2 cellular contexts compared by ENCODE assay signal in genomic region chr17:6422654-6423241, GRCh38.
TF ChIP-seq lines count a peak whose summit lies in the region.

No MANE protein-coding gene starts in this region.

TF ChIP-seq in GM23338, 12 proteins besides CTCF, POLR2A, EP300 and RAD21:
- TF ChIP-seq ZNF331 (CRISPR knock-in tag; IDR thresholded peaks at IDR 0.05; ENCODE audit: low read depth) (no peak), ETS1 (IDR thresholded peaks at IDR 0.05) (no peak), EZH2 (IDR thresholded peaks at IDR 0.05; ENCODE audit: low read depth, unreplicated experiment) (no peak), CREB1 (CRISPR knock-in tag; IDR thresholded peaks at IDR 0.05; ENCODE audit: low read depth) (no peak), POLR2AphosphoS5 (IDR thresholded peaks at IDR 0.05; ENCODE audit: low read depth) (no peak), STAT1 (IDR thresholded peaks at IDR 0.05; ENCODE audit: unreplicated experiment) (no peak), NANOG (IDR thresholded peaks at IDR 0.05; ENCODE audit: borderline replicate concordance) (no peak), EZH2phosphoT487 (IDR thresholded peaks at IDR 0.05; ENCODE audit: unreplicated experiment) (no peak), JUNB (IDR thresholded peaks at IDR 0.05; ENCODE audit: unreplicated experiment) (no peak), ZNF114 (CRISPR knock-in tag; IDR thresholded peaks at IDR 0.05) (no peak)
- TF ChIP-seq, protein P1, sequence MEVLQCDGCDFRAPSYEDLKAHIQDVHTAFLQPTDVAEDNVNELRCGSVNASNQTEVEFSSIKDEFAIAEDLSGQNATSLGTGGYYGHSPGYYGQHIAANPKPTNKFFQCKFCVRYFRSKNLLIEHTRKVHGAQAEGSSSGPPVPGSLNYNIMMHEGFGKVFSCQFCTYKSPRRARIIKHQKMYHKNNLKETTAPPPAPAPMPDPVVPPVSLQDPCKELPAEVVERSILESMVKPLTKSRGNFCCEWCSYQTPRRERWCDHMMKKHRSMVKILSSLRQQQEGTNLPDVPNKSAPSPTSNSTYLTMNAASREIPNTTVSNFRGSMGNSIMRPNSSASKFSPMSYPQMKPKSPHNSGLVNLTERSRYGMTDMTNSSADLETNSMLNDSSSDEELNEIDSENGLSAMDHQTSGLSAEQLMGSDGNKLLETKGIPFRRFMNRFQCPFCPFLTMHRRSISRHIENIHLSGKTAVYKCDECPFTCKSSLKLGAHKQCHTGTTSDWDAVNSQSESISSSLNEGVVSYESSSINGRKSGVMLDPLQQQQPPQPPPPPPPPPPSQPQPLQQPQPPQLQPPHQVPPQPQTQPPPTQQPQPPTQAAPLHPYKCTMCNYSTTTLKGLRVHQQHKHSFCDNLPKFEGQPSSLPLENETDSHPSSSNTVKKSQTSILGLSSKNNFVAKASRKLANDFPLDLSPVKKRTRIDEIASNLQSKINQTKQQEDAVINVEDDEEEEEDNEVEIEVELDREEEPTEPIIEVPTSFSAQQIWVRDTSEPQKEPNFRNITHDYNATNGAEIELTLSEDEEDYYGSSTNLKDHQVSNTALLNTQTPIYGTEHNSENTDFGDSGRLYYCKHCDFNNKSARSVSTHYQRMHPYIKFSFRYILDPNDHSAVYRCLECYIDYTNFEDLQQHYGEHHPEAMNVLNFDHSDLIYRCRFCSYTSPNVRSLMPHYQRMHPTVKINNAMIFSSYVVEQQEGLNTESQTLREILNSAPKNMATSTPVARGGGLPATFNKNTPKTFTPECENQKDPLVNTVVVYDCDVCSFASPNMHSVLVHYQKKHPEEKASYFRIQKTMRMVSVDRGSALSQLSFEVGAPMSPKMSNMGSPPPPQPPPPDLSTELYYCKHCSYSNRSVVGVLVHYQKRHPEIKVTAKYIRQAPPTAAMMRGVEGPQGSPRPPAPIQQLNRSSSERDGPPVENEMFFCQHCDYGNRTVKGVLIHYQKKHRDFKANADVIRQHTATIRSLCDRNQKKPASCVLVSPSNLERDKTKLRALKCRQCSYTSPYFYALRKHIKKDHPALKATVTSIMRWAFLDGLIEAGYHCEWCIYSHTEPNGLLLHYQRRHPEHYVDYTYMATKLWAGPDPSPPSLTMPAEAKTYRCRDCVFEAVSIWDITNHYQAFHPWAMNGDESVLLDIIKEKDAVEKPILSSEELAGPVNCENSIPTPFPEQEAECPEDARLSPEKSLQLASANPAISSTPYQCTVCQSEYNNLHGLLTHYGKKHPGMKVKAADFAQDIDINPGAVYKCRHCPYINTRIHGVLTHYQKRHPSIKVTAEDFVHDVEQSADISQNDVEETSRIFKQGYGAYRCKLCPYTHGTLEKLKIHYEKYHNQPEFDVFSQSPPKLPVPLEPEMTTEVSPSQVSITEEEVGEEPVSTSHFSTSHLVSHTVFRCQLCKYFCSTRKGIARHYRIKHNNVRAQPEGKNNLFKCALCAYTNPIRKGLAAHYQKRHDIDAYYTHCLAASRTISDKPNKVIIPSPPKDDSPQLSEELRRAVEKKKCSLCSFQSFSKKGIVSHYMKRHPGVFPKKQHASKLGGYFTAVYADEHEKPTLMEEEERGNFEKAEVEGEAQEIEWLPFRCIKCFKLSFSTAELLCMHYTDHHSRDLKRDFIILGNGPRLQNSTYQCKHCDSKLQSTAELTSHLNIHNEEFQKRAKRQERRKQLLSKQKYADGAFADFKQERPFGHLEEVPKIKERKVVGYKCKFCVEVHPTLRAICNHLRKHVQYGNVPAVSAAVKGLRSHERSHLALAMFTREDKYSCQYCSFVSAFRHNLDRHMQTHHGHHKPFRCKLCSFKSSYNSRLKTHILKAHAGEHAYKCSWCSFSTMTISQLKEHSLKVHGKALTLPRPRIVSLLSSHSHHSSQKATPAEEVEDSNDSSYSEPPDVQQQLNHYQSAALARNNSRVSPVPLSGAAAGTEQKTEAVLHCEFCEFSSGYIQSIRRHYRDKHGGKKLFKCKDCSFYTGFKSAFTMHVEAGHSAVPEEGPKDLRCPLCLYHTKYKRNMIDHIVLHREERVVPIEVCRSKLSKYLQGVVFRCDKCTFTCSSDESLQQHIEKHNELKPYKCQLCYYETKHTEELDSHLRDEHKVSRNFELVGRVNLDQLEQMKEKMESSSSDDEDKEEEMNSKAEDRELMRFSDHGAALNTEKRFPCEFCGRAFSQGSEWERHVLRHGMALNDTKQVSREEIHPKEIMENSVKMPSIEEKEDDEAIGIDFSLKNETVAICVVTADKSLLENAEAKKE (CRISPR knock-in tag; IDR thresholded peaks at IDR 0.05) = no peak
- TF ChIP-seq, protein P2, sequence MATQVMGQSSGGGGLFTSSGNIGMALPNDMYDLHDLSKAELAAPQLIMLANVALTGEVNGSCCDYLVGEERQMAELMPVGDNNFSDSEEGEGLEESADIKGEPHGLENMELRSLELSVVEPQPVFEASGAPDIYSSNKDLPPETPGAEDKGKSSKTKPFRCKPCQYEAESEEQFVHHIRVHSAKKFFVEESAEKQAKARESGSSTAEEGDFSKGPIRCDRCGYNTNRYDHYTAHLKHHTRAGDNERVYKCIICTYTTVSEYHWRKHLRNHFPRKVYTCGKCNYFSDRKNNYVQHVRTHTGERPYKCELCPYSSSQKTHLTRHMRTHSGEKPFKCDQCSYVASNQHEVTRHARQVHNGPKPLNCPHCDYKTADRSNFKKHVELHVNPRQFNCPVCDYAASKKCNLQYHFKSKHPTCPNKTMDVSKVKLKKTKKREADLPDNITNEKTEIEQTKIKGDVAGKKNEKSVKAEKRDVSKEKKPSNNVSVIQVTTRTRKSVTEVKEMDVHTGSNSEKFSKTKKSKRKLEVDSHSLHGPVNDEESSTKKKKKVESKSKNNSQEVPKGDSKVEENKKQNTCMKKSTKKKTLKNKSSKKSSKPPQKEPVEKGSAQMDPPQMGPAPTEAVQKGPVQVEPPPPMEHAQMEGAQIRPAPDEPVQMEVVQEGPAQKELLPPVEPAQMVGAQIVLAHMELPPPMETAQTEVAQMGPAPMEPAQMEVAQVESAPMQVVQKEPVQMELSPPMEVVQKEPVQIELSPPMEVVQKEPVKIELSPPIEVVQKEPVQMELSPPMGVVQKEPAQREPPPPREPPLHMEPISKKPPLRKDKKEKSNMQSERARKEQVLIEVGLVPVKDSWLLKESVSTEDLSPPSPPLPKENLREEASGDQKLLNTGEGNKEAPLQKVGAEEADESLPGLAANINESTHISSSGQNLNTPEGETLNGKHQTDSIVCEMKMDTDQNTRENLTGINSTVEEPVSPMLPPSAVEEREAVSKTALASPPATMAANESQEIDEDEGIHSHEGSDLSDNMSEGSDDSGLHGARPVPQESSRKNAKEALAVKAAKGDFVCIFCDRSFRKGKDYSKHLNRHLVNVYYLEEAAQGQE (IDR thresholded peaks at IDR 0.05; ENCODE audit: unreplicated experiment) = no peak

TF ChIP-seq in H1, 55 proteins besides CTCF, POLR2A, EP300 and RAD21:
- TF ChIP-seq, protein P3, sequence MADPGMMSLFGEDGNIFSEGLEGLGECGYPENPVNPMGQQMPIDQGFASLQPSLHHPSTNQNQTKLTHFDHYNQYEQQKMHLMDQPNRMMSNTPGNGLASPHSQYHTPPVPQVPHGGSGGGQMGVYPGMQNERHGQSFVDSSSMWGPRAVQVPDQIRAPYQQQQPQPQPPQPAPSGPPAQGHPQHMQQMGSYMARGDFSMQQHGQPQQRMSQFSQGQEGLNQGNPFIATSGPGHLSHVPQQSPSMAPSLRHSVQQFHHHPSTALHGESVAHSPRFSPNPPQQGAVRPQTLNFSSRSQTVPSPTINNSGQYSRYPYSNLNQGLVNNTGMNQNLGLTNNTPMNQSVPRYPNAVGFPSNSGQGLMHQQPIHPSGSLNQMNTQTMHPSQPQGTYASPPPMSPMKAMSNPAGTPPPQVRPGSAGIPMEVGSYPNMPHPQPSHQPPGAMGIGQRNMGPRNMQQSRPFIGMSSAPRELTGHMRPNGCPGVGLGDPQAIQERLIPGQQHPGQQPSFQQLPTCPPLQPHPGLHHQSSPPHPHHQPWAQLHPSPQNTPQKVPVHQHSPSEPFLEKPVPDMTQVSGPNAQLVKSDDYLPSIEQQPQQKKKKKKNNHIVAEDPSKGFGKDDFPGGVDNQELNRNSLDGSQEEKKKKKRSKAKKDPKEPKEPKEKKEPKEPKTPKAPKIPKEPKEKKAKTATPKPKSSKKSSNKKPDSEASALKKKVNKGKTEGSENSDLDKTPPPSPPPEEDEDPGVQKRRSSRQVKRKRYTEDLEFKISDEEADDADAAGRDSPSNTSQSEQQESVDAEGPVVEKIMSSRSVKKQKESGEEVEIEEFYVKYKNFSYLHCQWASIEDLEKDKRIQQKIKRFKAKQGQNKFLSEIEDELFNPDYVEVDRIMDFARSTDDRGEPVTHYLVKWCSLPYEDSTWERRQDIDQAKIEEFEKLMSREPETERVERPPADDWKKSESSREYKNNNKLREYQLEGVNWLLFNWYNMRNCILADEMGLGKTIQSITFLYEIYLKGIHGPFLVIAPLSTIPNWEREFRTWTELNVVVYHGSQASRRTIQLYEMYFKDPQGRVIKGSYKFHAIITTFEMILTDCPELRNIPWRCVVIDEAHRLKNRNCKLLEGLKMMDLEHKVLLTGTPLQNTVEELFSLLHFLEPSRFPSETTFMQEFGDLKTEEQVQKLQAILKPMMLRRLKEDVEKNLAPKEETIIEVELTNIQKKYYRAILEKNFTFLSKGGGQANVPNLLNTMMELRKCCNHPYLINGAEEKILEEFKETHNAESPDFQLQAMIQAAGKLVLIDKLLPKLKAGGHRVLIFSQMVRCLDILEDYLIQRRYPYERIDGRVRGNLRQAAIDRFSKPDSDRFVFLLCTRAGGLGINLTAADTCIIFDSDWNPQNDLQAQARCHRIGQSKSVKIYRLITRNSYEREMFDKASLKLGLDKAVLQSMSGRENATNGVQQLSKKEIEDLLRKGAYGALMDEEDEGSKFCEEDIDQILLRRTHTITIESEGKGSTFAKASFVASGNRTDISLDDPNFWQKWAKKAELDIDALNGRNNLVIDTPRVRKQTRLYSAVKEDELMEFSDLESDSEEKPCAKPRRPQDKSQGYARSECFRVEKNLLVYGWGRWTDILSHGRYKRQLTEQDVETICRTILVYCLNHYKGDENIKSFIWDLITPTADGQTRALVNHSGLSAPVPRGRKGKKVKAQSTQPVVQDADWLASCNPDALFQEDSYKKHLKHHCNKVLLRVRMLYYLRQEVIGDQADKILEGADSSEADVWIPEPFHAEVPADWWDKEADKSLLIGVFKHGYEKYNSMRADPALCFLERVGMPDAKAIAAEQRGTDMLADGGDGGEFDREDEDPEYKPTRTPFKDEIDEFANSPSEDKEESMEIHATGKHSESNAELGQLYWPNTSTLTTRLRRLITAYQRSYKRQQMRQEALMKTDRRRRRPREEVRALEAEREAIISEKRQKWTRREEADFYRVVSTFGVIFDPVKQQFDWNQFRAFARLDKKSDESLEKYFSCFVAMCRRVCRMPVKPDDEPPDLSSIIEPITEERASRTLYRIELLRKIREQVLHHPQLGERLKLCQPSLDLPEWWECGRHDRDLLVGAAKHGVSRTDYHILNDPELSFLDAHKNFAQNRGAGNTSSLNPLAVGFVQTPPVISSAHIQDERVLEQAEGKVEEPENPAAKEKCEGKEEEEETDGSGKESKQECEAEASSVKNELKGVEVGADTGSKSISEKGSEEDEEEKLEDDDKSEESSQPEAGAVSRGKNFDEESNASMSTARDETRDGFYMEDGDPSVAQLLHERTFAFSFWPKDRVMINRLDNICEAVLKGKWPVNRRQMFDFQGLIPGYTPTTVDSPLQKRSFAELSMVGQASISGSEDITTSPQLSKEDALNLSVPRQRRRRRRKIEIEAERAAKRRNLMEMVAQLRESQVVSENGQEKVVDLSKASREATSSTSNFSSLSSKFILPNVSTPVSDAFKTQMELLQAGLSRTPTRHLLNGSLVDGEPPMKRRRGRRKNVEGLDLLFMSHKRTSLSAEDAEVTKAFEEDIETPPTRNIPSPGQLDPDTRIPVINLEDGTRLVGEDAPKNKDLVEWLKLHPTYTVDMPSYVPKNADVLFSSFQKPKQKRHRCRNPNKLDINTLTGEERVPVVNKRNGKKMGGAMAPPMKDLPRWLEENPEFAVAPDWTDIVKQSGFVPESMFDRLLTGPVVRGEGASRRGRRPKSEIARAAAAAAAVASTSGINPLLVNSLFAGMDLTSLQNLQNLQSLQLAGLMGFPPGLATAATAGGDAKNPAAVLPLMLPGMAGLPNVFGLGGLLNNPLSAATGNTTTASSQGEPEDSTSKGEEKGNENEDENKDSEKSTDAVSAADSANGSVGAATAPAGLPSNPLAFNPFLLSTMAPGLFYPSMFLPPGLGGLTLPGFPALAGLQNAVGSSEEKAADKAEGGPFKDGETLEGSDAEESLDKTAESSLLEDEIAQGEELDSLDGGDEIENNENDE (IDR thresholded peaks at IDR 0.05; ENCODE audit: insufficient replicate concordance, low read length) = no peak
- TF ChIP-seq RBBP5 (IDR thresholded peaks at IDR 0.05; ENCODE audit: borderline replicate concordance, low read depth, low read length) (no peak), GABPA (IDR thresholded peaks at IDR 0.05; ENCODE audit: borderline replicate concordance, insufficient read depth, low read length) (no peak), HDAC2 (IDR thresholded peaks at IDR 0.05; ENCODE audit: borderline replicate concordance in 1 of 2, low read depth in 2 of 2, low read length in 2 of 2) (no peak), BCL11A (IDR thresholded peaks at IDR 0.05; ENCODE audit: low read depth in 2 of 2, low read length in 2 of 2) (no peak), KDM1A (IDR thresholded peaks at IDR 0.05; ENCODE audit: borderline replicate concordance, low read length) (no peak), TBP (IDR thresholded peaks at IDR 0.05; ENCODE audit: low read depth, low read length) (no peak), CTBP2 (IDR thresholded peaks at IDR 0.05; ENCODE audit: borderline replicate concordance, insufficient read depth, insufficient read length, low read length) (no peak), ATF2 (IDR thresholded peaks at IDR 0.05; ENCODE audit: low read length) (no peak), KDM5A (IDR thresholded peaks at IDR 0.05; ENCODE audit: low read length) (no peak), PHF8 (conservative IDR thresholded peaks at IDR 0.05; ENCODE audit: low read depth, low read length) (no peak), CHD1 (IDR thresholded peaks at IDR 0.05; ENCODE audit: low read depth, low read length) (no peak), CBX8 (IDR thresholded peaks at IDR 0.05; ENCODE audit: borderline replicate concordance, low read depth, low read length) (no peak), SAP30 (IDR thresholded peaks at IDR 0.05; ENCODE audit: insufficient read depth, insufficient replicate concordance, low read length) (no peak)
- TF ChIP-seq, protein P4, sequence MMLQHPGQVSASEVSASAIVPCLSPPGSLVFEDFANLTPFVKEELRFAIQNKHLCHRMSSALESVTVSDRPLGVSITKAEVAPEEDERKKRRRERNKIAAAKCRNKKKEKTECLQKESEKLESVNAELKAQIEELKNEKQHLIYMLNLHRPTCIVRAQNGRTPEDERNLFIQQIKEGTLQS (IDR thresholded peaks at IDR 0.05; ENCODE audit: insufficient read depth, low read depth, low read length) = no peak
